8 cellular contexts compared by ENCODE assay signal in the genomic region with DNA sequence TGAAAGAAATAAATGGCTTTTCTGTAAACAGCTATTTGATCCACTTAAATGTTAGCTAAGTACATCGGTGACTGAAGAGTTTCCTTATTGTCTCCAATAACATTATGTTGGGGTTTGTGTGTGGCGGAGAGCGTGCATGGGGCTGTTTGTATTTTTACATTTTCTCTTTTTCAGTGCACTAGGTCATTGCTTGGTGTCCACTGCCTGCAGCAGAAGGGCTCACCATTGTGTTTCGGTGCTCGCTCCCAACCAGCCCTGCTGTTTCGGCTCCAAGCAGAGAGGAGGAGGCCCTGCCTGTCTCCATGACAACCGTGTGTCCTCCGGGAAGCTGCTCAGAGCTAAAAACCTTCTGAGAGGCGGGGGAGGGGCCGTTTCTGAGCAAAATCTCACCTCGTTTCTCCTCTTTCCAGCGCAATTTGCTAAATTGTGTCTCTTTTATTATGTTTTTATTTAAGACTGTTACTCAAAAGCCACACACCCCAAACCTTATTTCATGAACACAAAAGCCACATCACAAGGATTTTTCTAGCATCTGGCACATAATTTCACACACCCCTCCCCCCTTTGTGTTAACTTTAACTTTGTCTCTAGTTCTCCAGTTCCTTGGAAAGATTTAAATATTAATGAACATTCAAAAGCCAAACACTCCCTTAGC.
DNase-seq lines count a peak whose midpoint lies in the region; FAIRE-seq and TF ChIP-seq lines count a peak whose summit lies in the region.

No MANE protein-coding gene starts in this region.

- no peaks in the 10 kb centered on the region for H3K36me3 ChIP-seq in bronchial epithelial cell (ENCODE audit: control insufficient read depth, insufficient read depth, low read length)
- no peaks in the 10 kb centered on the region for H3K36me3 ChIP-seq in Peyer's patch

- H3K27ac ChIP-seq in Peyer's patch: no peak overlapping the region

- H3K4me1 ChIP-seq in Peyer's patch: no peaks in the 10 kb centered on the region

- peaks cover 3% of the 10 kb centered on the region for H3K27me3 ChIP-seq in bronchial epithelial cell (ENCODE audit: control insufficient read depth, insufficient read depth, low read length)
- H3K27me3 ChIP-seq in Peyer's patch: no peaks in the 10 kb centered on the region

- H3K9me3 ChIP-seq in Peyer's patch: no peaks in the 10 kb centered on the region

- TF ChIP-seq CTCF in bronchial epithelial cell (IDR thresholded peaks at IDR 0.05; ENCODE audit: insufficient read depth, low read length, severe bottlenecking) (no peak), Peyer's patch (IDR thresholded peaks at IDR 0.05) (no peak)

- TF ChIP-seq POLR2A in Peyer's patch (IDR thresholded peaks at IDR 0.05): no peak

- no peak for FAIRE-seq in bronchial epithelial cell (lab: Jason Lieb, UNC)

- DNase-seq in DMS153 treated with DMSO at 0.1 percent for 48 hours (lab: John Stamatoyannopoulos, UW; ENCODE audit: unreplicated experiment) (peak; percentile 90), NCI-H2107 (lab: John Stamatoyannopoulos, UW) (peak; percentile 72), bronchial epithelial cell (ENCODE audit: low read depth) (peak; percentile 13), kidney glomerular epithelial cell (lab: John Stamatoyannopoulos, UW) (peak; percentile 41), SIG-M5 (lab: John Stamatoyannopoulos, UW) (no peak), AML-193 (lab: John Stamatoyannopoulos, UW) (no peak), Peyer's patch (no peak), amniotic stem cell (lab: John Stamatoyannopoulos, UW) (no peak)

- no peak overlapping the region for H3K4me3 ChIP-seq in bronchial epithelial cell (ENCODE audit: low read depth, low read length)
- H3K4me3 ChIP-seq in Peyer's patch: no peak overlapping the region

Comparison
In these comparisons a context has a peak if more than half of its experiments do, and no peak if none do; other contexts are left out.
1. DNase-seq: peak in DMS153 treated with DMSO at 0.1 percent for 48 hours (single experiment), NCI-H2107 (single experiment), bronchial epithelial cell (single experiment) and kidney glomerular epithelial cell (single experiment); none in SIG-M5 (single experiment), AML-193 (0 of 2), Peyer's patch (0 of 3) and amniotic stem cell (single experiment).